Comparison of ENCODE assay signal across 14 cellular contexts in the genomic region with DNA sequence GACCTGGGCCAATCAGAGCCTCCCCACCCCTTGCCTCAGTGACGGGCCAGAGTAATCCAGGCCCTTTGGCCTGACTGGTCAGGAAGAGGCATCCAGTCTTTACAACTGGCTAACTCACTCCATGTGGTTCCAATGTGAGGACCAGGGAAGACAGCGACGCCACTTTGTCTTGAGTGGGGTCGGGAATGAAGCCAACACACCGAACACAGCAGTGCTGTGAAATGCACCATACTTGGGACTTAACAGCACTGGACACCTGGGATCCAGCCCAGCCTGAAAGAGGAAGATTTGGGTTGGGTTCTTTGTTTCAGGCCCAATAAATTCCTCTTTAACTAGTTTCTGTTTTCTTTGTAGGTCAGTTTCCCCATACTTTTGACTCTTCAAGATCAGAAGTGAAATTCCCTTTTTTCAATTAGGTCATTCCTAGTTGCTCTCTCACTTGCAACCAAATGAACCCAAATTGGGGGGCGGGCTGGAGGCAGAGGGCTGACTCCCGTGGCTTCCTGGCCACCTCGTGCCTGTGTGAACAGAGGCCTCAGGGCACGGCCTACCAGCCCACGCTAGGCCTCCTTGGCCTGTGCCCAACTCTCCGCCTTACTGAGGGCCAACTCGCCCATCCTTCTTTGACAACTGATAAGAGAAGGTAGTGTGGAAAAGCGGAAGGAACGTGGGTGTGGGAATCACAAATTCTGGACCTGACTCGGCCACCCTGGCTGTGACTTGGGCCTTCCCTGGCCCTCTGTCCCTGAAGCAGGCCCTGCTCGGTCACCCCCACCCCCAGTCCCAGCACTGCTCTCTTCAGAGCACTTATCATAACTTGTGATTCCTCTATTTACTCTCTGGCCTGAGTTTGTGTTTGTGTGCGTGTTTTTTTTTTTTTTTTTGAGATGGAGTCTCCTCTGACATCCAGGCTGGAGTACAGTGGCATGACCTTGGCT. TPM values are rescaled to one million over a fixed set of nuclear protein-coding genes. Genes with fewer than 3 reads are reported as not detected.
A peak's percentile ranks its signal among the peaks of the same experiment; 100 is the strongest.
DNase-seq lines count a peak whose midpoint lies in the region; ATAC-seq and TF ChIP-seq lines count a peak whose summit lies in the region.
"Had no signal": no experiment of that assay in that cellular context is flagged by ENCODE, and none has a peak within 500 bp of the region (broad histone marks: within the 10 kb centered on the region; RNA-seq: fewer than 3 reads in every experiment).

No MANE protein-coding gene starts in this region.

- DNase-seq in GM12865 (ENCODE audit: low read depth) (peak; percentile 9), adrenal gland (peak in 6 of 7 donors; percentile 42 to 78 (median 54)), left lung (peak in 1 of 2 donors; percentile 66), GM13976 (ENCODE audit: low spot score) (no peak), LoVo (ENCODE audit: low spot score) (no peak), H7 (no peak), D341Med (ENCODE audit: low spot score) (no peak)
- DNase-seq: DND-41; GM23248; natural killer cell; NCI-H1048; NCI-H446 treated with DMSO at 0.1 percent for 48 hours; stimulated activated CD4-positive, alpha-beta T cell treated with anti-CD3 and anti-CD28 coated beads, Interleukin-12 subunit alpha, Interleukin-12 subunit beta, amount 100 ng/mL, for 4 hours had no signal

- no peak for TF ChIP-seq POLR2A in adrenal gland (IDR thresholded peaks at IDR 0.05)

- peak; percentile 63 for ATAC-seq in left lung
- ATAC-seq: natural killer cell had no signal

- H3K27ac ChIP-seq in adrenal gland (peak overlapping the region in 2 of 5 donors; percentile 26 to 30), left lung (no peak overlapping the region), skin epidermis (peak overlapping the region in 15 of 21 experiments; percentile 0 to 77 (median 19))
- H3K27ac ChIP-seq: GM23248 had no signal

- H3K4me3 ChIP-seq in GM12865 (ENCODE audit: low read depth, low read length), result no peak overlapping the region
- no peak overlapping the region for H3K4me3 ChIP-seq in adrenal gland
- no peak overlapping the region for H3K4me3 ChIP-seq in left lung
- no peak overlapping the region for H3K4me3 ChIP-seq in skin epidermis
- no peak overlapping the region for H3K4me3 ChIP-seq in H7 (ENCODE audit: insufficient read depth, low read depth, low read length)
- H3K4me3 ChIP-seq: GM23248 had no signal

- no peak for TF ChIP-seq CTCF in GM12865 (IDR thresholded peaks at IDR 0.05; ENCODE audit: insufficient read depth, low read depth, low read length, missing control alignments)
- no peak for TF ChIP-seq CTCF in adrenal gland (IDR thresholded peaks at IDR 0.05)
- no peak for TF ChIP-seq CTCF in left lung (IDR thresholded peaks at IDR 0.05)
- TF ChIP-seq CTCF in GM13976 (IDR thresholded peaks at IDR 0.05; ENCODE audit: borderline replicate concordance, control extremely low read depth, extremely low read depth, insufficient read depth, missing control alignments), result no peak

- in situ Hi-C loops in GM13976 (cut with MboI; ENCODE audit: low sequenced_read_pairs, unreplicated experiment), result no loop called here

- intact Hi-C loops in adrenal gland (cut with DNase I), result no loop called here
- intact Hi-C loops in left lung (cut with DNase I), result no loop called here

- no peaks in the 10 kb centered on the region for H3K27me3 ChIP-seq in adrenal gland
- H3K27me3 ChIP-seq in left lung, result peaks cover 0 to 14% of the 10 kb centered on the region in 2 donors
- H3K27me3 ChIP-seq in H7 (ENCODE audit: control insufficient read depth, insufficient read depth, low read length), result no peaks in the 10 kb centered on the region

- H3K9me3 ChIP-seq in adrenal gland (replicated peaks in 1 of 3), result no peaks in the 10 kb centered on the region
- H3K9me3 ChIP-seq in left lung, result peaks cover 0 to 2% of the 10 kb centered on the region in 2 donors

- WGBS in adrenal gland, 4 donors, result 36 to 54% (median 49%) methylated on average over 15 to 17 of the region's 17 CpGs

- H3K36me3 ChIP-seq in adrenal gland (replicated peaks in 1 of 2) (no peaks in the 10 kb centered on the region), left lung (no peaks in the 10 kb centered on the region), H7 (replicated peaks; ENCODE audit: control insufficient read depth, insufficient read depth, low read length) (no peaks in the 10 kb centered on the region)

- peaks cover 0 to 5% of the 10 kb centered on the region in 2 donors for H3K4me1 ChIP-seq in adrenal gland (replicated peaks in 1 of 2)
- H3K4me1 ChIP-seq in left lung, result peaks cover 0 to 24% of the 10 kb centered on the region in 2 donors

RNA-seq across cellular contexts. Expression of a gene that starts 17.0 kb away (rescaled TPM):
- total RNA-seq in adrenal gland (10 to 100 TPM; 15.4 to 42.5 (median 30.9) TPM), left lung (10 to 100 TPM; 40.4 to 42.0 TPM)
- polyA plus RNA-seq in adrenal gland, result 10 to 100 TPM; 13.5 to 30.2 (median 22.8) TPM
- total RNA-seq in H7 (2014; rRNA removed; shearing (Covaris generic)), result 23.9 and 52.0 TPM in 2 replicates

Comparison
In these comparisons a context has a peak if more than half of its experiments do, and no peak if none do; other contexts are left out.
1. DNase-seq: peak in GM12865 (single experiment) and adrenal gland (6 of 7); none in GM13976 (single experiment), LoVo (single experiment), H7 (single experiment) and D341Med (single experiment).
2. H3K27ac ChIP-seq: peak in skin epidermis (15 of 21); none in left lung (0 of 2).